ENCODE assay signal across 8 cellular contexts in the genomic region with DNA sequence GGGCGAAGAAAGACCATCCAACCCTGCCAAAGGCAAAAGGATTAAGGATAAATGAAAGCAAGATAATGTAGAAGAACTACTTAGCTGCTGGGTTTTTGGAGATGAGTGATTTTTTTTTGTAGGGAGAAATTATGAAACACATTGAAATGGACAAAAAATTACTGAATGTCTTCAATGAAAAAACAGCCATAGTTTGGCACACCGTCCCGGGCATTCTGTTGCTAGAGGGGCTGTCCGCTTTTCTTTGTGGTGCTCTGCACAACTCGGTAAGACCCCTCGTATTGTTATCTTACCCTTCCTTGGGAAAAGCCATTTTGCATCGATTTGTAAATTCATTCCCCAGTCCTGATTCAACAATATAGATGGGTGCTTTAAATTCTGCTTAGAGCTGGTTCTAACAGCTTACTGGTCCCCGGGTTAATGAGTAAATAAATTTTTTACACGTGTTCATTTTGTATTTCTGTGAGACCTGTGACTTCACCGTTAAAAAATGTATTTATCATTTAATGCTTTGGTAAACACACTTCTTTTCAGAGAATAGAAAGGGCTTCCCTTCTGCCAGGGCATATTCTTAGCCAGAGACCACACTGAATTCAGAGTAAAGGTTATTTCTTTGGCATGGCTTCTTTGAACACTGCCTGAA. TPM values are rescaled to one million over a fixed set of nuclear protein-coding genes. Genes with fewer than 3 reads are reported as not detected.
DNase-seq lines count a peak whose midpoint lies in the region; ATAC-seq and TF ChIP-seq lines count a peak whose summit lies in the region.

No MANE protein-coding gene starts in this region.

- H3K27me3 ChIP-seq in esophagus muscularis mucosa (no peaks in the 10 kb centered on the region), sigmoid colon (no peaks in the 10 kb centered on the region)

- ATAC-seq in HG02973 (IDR thresholded peaks at IDR 0.05; ENCODE audit: unreplicated experiment) (no peak), GM18868 (IDR thresholded peaks at IDR 0.05; ENCODE audit: unreplicated experiment) (no peak), HG02840 (IDR thresholded peaks at IDR 0.05; ENCODE audit: low FRiP score, unreplicated experiment) (no peak), GM19324 (IDR thresholded peaks at IDR 0.05; ENCODE audit: low FRiP score, unreplicated experiment) (no peak)

- no peak for TF ChIP-seq POLR2A in esophagus muscularis mucosa (IDR thresholded peaks at IDR 0.05; ENCODE audit: low read depth)
- TF ChIP-seq POLR2A in sigmoid colon (IDR thresholded peaks at IDR 0.05) = no peak

- no peak for TF ChIP-seq CTCF in esophagus muscularis mucosa (IDR thresholded peaks at IDR 0.05)
- TF ChIP-seq CTCF in sigmoid colon (IDR thresholded peaks at IDR 0.05) = no peak

- WGBS in esophagus muscularis mucosa = 2% methylated on average over 10 of the region's 10 CpGs
- 1 to 2% methylated on average over 10 of the region's 10 CpGs for WGBS in sigmoid colon, 2 donors

- H3K9me3 ChIP-seq in esophagus muscularis mucosa (no peaks in the 10 kb centered on the region), sigmoid colon (no peaks in the 10 kb centered on the region)

- H3K4me1 ChIP-seq in esophagus muscularis mucosa (peaks cover 33 to 37% (median 35%) of the 10 kb centered on the region in 4 donors), sigmoid colon (peaks cover 0 to 32% (median 26%) of the 10 kb centered on the region in 4 donors)

- DNase-seq in EH (ENCODE audit: low read depth) (peak; percentile 42), NCI-H69 (lab: John Stamatoyannopoulos, UW) (peak; percentile 53), esophagus muscularis mucosa (ENCODE audit: extremely low spot score) (no peak), sigmoid colon (no peak)

- H3K27ac ChIP-seq in esophagus muscularis mucosa (replicated peaks in 1 of 4) = peak overlapping the region; percentile 95 to 99 (median 99)
- peak overlapping the region; percentile 95 to 99 (median 98) for H3K27ac ChIP-seq in sigmoid colon

- H3K36me3 ChIP-seq in esophagus muscularis mucosa (no peaks in the 10 kb centered on the region), sigmoid colon (no peaks in the 10 kb centered on the region)

- intact Hi-C loops in esophagus muscularis mucosa (cut with DNase I) = loop anchor here (5.0 to 10.0 kb wide), 2 partner anchors 40 to 698 kb away; a partner anchor contains a TSS
- intact Hi-C loops in sigmoid colon (cut with DNase I) = loop anchor here (5.0 kb wide), 2 partner anchors 150 to 695 kb away; a partner anchor contains a TSS

- TF ChIP-seq EP300 in esophagus muscularis mucosa (IDR thresholded peaks at IDR 0.05) (no peak), sigmoid colon (IDR thresholded peaks at IDR 0.05) (no peak)

- H3K4me3 ChIP-seq in esophagus muscularis mucosa (peak overlapping the region; percentile 71 to 94 (median 88)), sigmoid colon (peak overlapping the region; percentile 55 to 91 (median 82))

RNA-seq across cellular contexts. Expression of a gene that starts 0.9 kb away (rescaled TPM):
- total RNA-seq in esophagus muscularis mucosa (100 to 1,000 TPM; 154 to 215 (median 192) TPM), sigmoid colon (100 to 1,000 TPM; 181 to 246 (median 227) TPM)
- polyA plus RNA-seq in sigmoid colon = 100 to 1,000 TPM in 1 of 3 donors, 10 to 100 TPM in 2; 59.2 to 192 (median 62.5) TPM

RNA-seq across cellular contexts. Expression of a gene that starts 39.9 kb away (rescaled TPM):
- 1 to 10 TPM in 1 of 4 donors, under 1 TPM in 3; 0.66 to 1.3 (median 0.82) TPM for total RNA-seq in esophagus muscularis mucosa
- total RNA-seq in sigmoid colon = under 1 TPM; 0.54 to 0.82 (median 0.63) TPM
- polyA plus RNA-seq in sigmoid colon = under 1 TPM in 1 of 3 donors, not detected in 2; 0.32 TPM

Comparison
In these comparisons a context has a peak if more than half of its experiments do, and no peak if none do; other contexts are left out.
1. DNase-seq: peak in EH (single experiment) and NCI-H69 (single experiment); none in esophagus muscularis mucosa (single experiment) and sigmoid colon (single experiment).